10 cellular contexts compared by ENCODE assay signal in genomic region chr11:134120143-134120850, GRCh38. TPM values are rescaled to one million over a fixed set of nuclear protein-coding genes. Genes with fewer than 3 reads are reported as not detected.
DNase-seq lines count a peak whose midpoint lies in the region; ATAC-seq and TF ChIP-seq lines count a peak whose summit lies in the region.
"Had no signal": no experiment of that assay in that cellular context is flagged by ENCODE, and none has a peak within 500 bp of the region (broad histone marks: within the 10 kb centered on the region; RNA-seq: fewer than 3 reads in every experiment).

No MANE protein-coding gene starts in this region.

- H3K9me3 Mint-ChIP-seq in neural progenitor cell, result peaks cover 3% of the 10 kb centered on the region
- no peaks in the 10 kb centered on the region for H3K9me3 Mint-ChIP-seq in activated CD4-positive, alpha-beta T cell treated with anti-CD3 and anti-CD28 coated beads, Interleukin-2, amount 10 ng/mL, durations not matched to agents 7 days and 5 days
- H3K9me3 Mint-ChIP-seq: activated T-cell treated with anti-CD3 and anti-CD28 coated beads, Interleukin-2, amount 50 U/mL, for 4 hours had no signal

- no peak overlapping the region for H3K27ac Mint-ChIP-seq in neural progenitor cell
- H3K27ac Mint-ChIP-seq in activated CD4-positive, alpha-beta T cell treated with anti-CD3 and anti-CD28 coated beads, Interleukin-2, amount 10 ng/mL, durations not matched to agents 7 days and 5 days, result no peak overlapping the region
- H3K27ac Mint-ChIP-seq: naive thymus-derived CD4-positive, alpha-beta T cell had no signal

- H3K4me2 ChIP-seq in skeletal muscle satellite cell (ENCODE audit: low read length) (peak overlapping the region; percentile 75), neural progenitor cell (no peak overlapping the region)

- intact Hi-C loops in breast epithelium (cut with DNase I; ENCODE audit: low total_unique reads), result no loop called here

- no peak for TF ChIP-seq CTCF in breast epithelium (IDR thresholded peaks at IDR 0.05)
- TF ChIP-seq CTCF in neural progenitor cell (IDR thresholded peaks at IDR 0.05), result no peak

- no peak overlapping the region for H2AFZ ChIP-seq in neural progenitor cell (replicated peaks)

- H3K36me3 Mint-ChIP-seq in neural progenitor cell, result peaks cover 14% of the 10 kb centered on the region
- peaks cover 3% of the 10 kb centered on the region for H3K36me3 Mint-ChIP-seq in activated CD4-positive, alpha-beta T cell treated with anti-CD3 and anti-CD28 coated beads, Interleukin-2, amount 10 ng/mL, durations not matched to agents 7 days and 5 days (ENCODE audit: low read depth)

- DNase-seq in HCEC 1CT (peak; percentile 77), breast epithelium (ENCODE audit: low spot score in 2 of 2) (peak in 1 of 2 donors; percentile 43), hippocampal formation (lab: John Stamatoyannopoulos, UW) (peak; percentile 35 to 71), neural progenitor cell (ENCODE audit: low spot score) (no peak)
- DNase-seq in activated CD4-positive, alpha-beta T cell treated with anti-CD3 and anti-CD28 coated beads, Interleukin-2, amount 10 ng/mL, durations not matched to agents 7 days and 5 days, result no peak
- DNase-seq: activated T-cell treated with anti-CD3 and anti-CD28 coated beads, Interleukin-2, amount 50 U/mL, for 4 hours; naive thymus-derived CD4-positive, alpha-beta T cell had no signal

- H3K36me3 ChIP-seq in breast epithelium (no peaks in the 10 kb centered on the region), skeletal muscle satellite cell (ENCODE audit: insufficient read depth, low read length) (no peaks in the 10 kb centered on the region), neural progenitor cell (no peaks in the 10 kb centered on the region)

- H3K4me3 Mint-ChIP-seq in neural progenitor cell, result no peak overlapping the region
- no peak overlapping the region for H3K4me3 Mint-ChIP-seq in activated CD4-positive, alpha-beta T cell treated with anti-CD3 and anti-CD28 coated beads, Interleukin-2, amount 10 ng/mL, durations not matched to agents 7 days and 5 days
- H3K4me3 Mint-ChIP-seq: activated T-cell treated with anti-CD3 and anti-CD28 coated beads, Interleukin-2, amount 50 U/mL, for 4 hours; naive thymus-derived CD4-positive, alpha-beta T cell had no signal

- peak overlapping the region; percentile 12 to 56 (median 20) for H3K4me3 ChIP-seq in breast epithelium
- peak overlapping the region; percentile 55 for H3K4me3 ChIP-seq in skeletal muscle satellite cell (ENCODE audit: low read length)
- H3K4me3 ChIP-seq in neural progenitor cell, result no peak overlapping the region

- H4K20me1 ChIP-seq in neural progenitor cell (ENCODE audit: low read depth), result peaks cover 40% of the 10 kb centered on the region

- peaks cover 44% of the 10 kb centered on the region for H3K4me1 Mint-ChIP-seq in neural progenitor cell
- H3K4me1 Mint-ChIP-seq in activated CD4-positive, alpha-beta T cell treated with anti-CD3 and anti-CD28 coated beads, Interleukin-2, amount 10 ng/mL, durations not matched to agents 7 days and 5 days, result peaks cover 17% of the 10 kb centered on the region

- peaks cover 3% of the 10 kb centered on the region for H3F3A ChIP-seq in neural progenitor cell (ENCODE audit: low read depth)

- H3K79me2 ChIP-seq in neural progenitor cell (ENCODE audit: low read depth), result peaks cover 43% of the 10 kb centered on the region

- ATAC-seq in HG03135 (IDR thresholded peaks at IDR 0.05; ENCODE audit: unreplicated experiment), result no peak
- no peak for ATAC-seq in HG03045 (IDR thresholded peaks at IDR 0.05; ENCODE audit: unreplicated experiment)
- ATAC-seq: activated T-cell treated with anti-CD3 and anti-CD28 coated beads, Interleukin-2, amount 50 U/mL, for 4 hours; naive thymus-derived CD4-positive, alpha-beta T cell had no signal

- no peaks in the 10 kb centered on the region for H3K27me3 ChIP-seq in breast epithelium
- no peaks in the 10 kb centered on the region for H3K27me3 ChIP-seq in skeletal muscle satellite cell (ENCODE audit: control insufficient read depth, insufficient read depth, low read length)
- peaks cover 25% of the 10 kb centered on the region for H3K27me3 ChIP-seq in neural progenitor cell

- H3K9ac ChIP-seq in skeletal muscle satellite cell (ENCODE audit: low read depth, low read length) (peak overlapping the region; percentile 61), neural progenitor cell (no peak overlapping the region)

- H3K27me3 Mint-ChIP-seq in neural progenitor cell (ENCODE audit: insufficient read depth, low read depth), result peaks cover 2% of the 10 kb centered on the region
- H3K27me3 Mint-ChIP-seq in activated CD4-positive, alpha-beta T cell treated with anti-CD3 and anti-CD28 coated beads, Interleukin-2, amount 10 ng/mL, durations not matched to agents 7 days and 5 days, result peaks cover 23% of the 10 kb centered on the region

- H3K9me3 ChIP-seq in breast epithelium, result no peaks in the 10 kb centered on the region
- H3K9me3 ChIP-seq in skeletal muscle satellite cell (replicated peaks; ENCODE audit: low read length), result no peaks in the 10 kb centered on the region
- no peaks in the 10 kb centered on the region for H3K9me3 ChIP-seq in neural progenitor cell (ENCODE audit: low read depth)

- H3K27ac ChIP-seq in breast epithelium (peak overlapping the region; percentile 79 to 93), neural progenitor cell (no peak overlapping the region)

- CTCF ChIA-PET in activated CD4-positive, alpha-beta T cell treated with anti-CD3 and anti-CD28 coated beads, Interleukin-2, amount 10 ng/mL, durations not matched to agents 7 days and 5 days (lab: Charles Lee), result interaction anchor here (0.6 to 1.6 kb wide), 4 partner anchors 20 to 60 kb away, joined by 4 to 6 read pairs (median 4); no protein-coding TSS in a partner anchor

- POLR2A ChIA-PET in activated CD4-positive, alpha-beta T cell treated with anti-CD3 and anti-CD28 coated beads, Interleukin-2, amount 10 ng/mL, durations not matched to agents 7 days and 5 days (lab: Charles Lee), result no interaction called here

- no peaks in the 10 kb centered on the region for H3K4me1 ChIP-seq in breast epithelium
- peaks cover 45% of the 10 kb centered on the region for H3K4me1 ChIP-seq in skeletal muscle satellite cell (ENCODE audit: control insufficient read depth, insufficient read depth, low read length)
- H3K4me1 ChIP-seq in neural progenitor cell, result peaks cover 12% of the 10 kb centered on the region

- no peak for TF ChIP-seq POLR2A in breast epithelium (IDR thresholded peaks at IDR 0.05)

RNA-seq across cellular contexts. Expression of gene JAM3, which starts 51.4 kb away (rescaled TPM):
- total RNA-seq in breast epithelium, result 10 to 100 TPM; 25.0 to 34.5 (median 33.8) TPM
- 59.1 and 62.3 TPM in 2 replicates for total RNA-seq in skeletal muscle satellite cell (2012; rRNA removed)
- total RNA-seq in neural progenitor cell (ENCODE audit: low replicate concordance), result 65.9 and 68.1 TPM in 2 replicates
- 1 to 10 TPM; 4.8 to 5.0 TPM for total RNA-seq in activated CD4-positive, alpha-beta T cell treated with anti-CD3 and anti-CD28 coated beads, Interleukin-2, amount 10 ng/mL, durations not matched to agents 7 days and 5 days

Comparison
In these comparisons a context has a peak if more than half of its experiments do, and no peak if none do; other contexts are left out.
1. DNase-seq: peak in HCEC 1CT (single experiment) and hippocampal formation (2 of 2); none in neural progenitor cell (single experiment) and activated CD4-positive, alpha-beta T cell treated with anti-CD3 and anti-CD28 coated beads, Interleukin-2, amount 10 ng/mL, durations not matched to agents 7 days and 5 days (single experiment).
2. RNA of gene JAM3, which starts 51.4 kb away (total RNA-seq): 65.9 to 68.1 TPM in neural progenitor cell and 25.0 to 34.5 TPM in breast epithelium; 4.8 to 5.0 TPM in activated CD4-positive, alpha-beta T cell treated with anti-CD3 and anti-CD28 coated beads, Interleukin-2, amount 10 ng/mL, durations not matched to agents 7 days and 5 days; every median in the first group is over 4 times any median in the second.